In the genomic region with DNA sequence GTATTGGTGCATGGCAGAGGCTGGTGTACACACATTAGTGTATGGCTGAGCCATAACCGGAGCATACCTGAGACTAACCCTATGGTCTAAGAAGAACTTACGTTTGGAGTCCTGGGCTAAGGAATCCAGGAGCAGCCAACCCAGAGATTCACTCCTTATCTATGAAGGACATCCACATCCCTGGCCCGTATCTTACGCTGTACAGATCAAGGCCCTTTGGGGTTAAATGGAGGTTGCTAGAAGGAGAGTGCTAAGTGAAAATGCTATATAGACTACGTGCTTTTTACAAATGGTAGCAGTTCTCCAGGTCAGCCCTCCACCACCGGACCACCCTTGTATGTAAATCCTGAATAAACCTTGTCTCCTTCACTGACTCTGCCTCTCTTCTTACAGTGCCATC, we compare ENCODE assay signal across 11 cellular contexts. TPM values are rescaled to one million over a fixed set of nuclear protein-coding genes. Genes with fewer than 3 reads are reported as not detected.
DNase-seq lines count a peak whose midpoint lies in the region; ATAC-seq and TF ChIP-seq lines count a peak whose summit lies in the region.
"Had no signal": no experiment of that assay in that cellular context is flagged by ENCODE, and none has a peak within 500 bp of the region (broad histone marks: within the 10 kb centered on the region; RNA-seq: fewer than 3 reads in every experiment).

No MANE protein-coding gene starts in this region.

- H3K4me1 ChIP-seq in PC-3 (ENCODE audit: insufficient read depth, low read length) = peaks cover 28% of the 10 kb centered on the region
- H3K4me1 ChIP-seq in psoas muscle = peaks cover 20% of the 10 kb centered on the region

- TF ChIP-seq CTCF in GM12865 (IDR thresholded peaks at IDR 0.05; ENCODE audit: insufficient read depth, low read depth, low read length, missing control alignments) (no peak), PC-3 (conservative IDR thresholded peaks at IDR 0.05; ENCODE audit: low read depth, low read length) (no peak), epithelial cell of proximal tubule (conservative IDR thresholded peaks at IDR 0.05; ENCODE audit: low read depth, low read length) (no peak), psoas muscle (IDR thresholded peaks at IDR 0.05) (no peak)

- no peaks in the 10 kb centered on the region for H3K9me2 ChIP-seq in PC-3 (replicated peaks; ENCODE audit: low read length)

- peaks cover under 1% of the 10 kb centered on the region; the same call in 1 of the 2 replicates for H3K36me3 ChIP-seq in PC-3 (ENCODE audit: low read depth, low read length)
- peaks cover 0 to 21% of the 10 kb centered on the region in 2 donors for H3K36me3 ChIP-seq in psoas muscle (ENCODE audit: insufficient read depth in 1 of 2, low read depth in 1 of 2)

- WGBS in psoas muscle, 3 donors = 74 to 84% (median 79%) methylated on average over 6 of the region's 6 CpGs

- H3K27me3 ChIP-seq in PC-3 (ENCODE audit: low read length) (no peaks in the 10 kb centered on the region), psoas muscle (ENCODE audit: insufficient read depth in 3 of 3, low read length in 2 of 3) (no peaks in the 10 kb centered on the region)

- H2AFZ ChIP-seq in PC-3 (ENCODE audit: low read length) = no peak overlapping the region

- no TSS peak for BruUV-seq in PC-3 (replicated peaks; lab: Mats Ljungman, UMichigan)

- no peaks in the 10 kb centered on the region for H3K9me3 ChIP-seq in PC-3 (ENCODE audit: low read length)
- no peaks in the 10 kb centered on the region for H3K9me3 ChIP-seq in psoas muscle

- H3K4me3 ChIP-seq in GM12865 (ENCODE audit: low read depth, low read length) = peak overlapping the region; percentile 91
- peak overlapping the region; percentile 97 for H3K4me3 ChIP-seq in PC-3 (ENCODE audit: low read length)
- peak overlapping the region; percentile 98 for H3K4me3 ChIP-seq in epithelial cell of proximal tubule (ENCODE audit: low read depth, low read length)
- peak overlapping the region; percentile 91 for H3K4me3 ChIP-seq in psoas muscle
- H3K4me3 ChIP-seq: lung had no signal

- H3K4me2 ChIP-seq in PC-3 (ENCODE audit: low read length) = peak overlapping the region; percentile 92

- intact Hi-C loops in PC-3 (cut with micrococcal nuclease) (loop anchor here (5.0 kb wide), 1 partner anchor 193 kb away; a partner anchor contains a TSS), psoas muscle (cut with DNase I) (loop anchor here (5.0 to 10.0 kb wide), 4 partner anchors 33 to 846 kb away; a partner anchor contains a TSS)

- DNase-seq in GM12865 (ENCODE audit: low read depth) (no peak), PC-3 (no peak), epithelial cell of proximal tubule (ENCODE audit: low read depth) (no peak), psoas muscle (no peak), H4 (ENCODE audit: low spot score) (no peak), NOMO-1 treated with dmso at 0.1 percent for 144 hours (lab: John Stamatoyannopoulos, UW; ENCODE audit: unreplicated experiment) (no peak)
- DNase-seq: activated CD4-positive, alpha-beta T cell treated with anti-CD3 and anti-CD28 coated beads, Interleukin-2, amount 50 U/mL, for 48 hours; stimulated activated CD4-positive, alpha-beta T cell treated with anti-CD3 and anti-CD28 coated beads, Interleukin-2, amount 100 ng/mL, for 48 hours had no signal

- H3K9ac ChIP-seq in PC-3 (ENCODE audit: low read length) = peak overlapping the region; percentile 88; the same call in 1 of the 2 replicates

- POLR2A ChIA-PET in PC-3 (lab: Charles Lee; ENCODE audit: unreplicated experiment) = no interaction called here

- H4K20me1 ChIP-seq in PC-3 (ENCODE audit: low read length) = peaks cover 4% of the 10 kb centered on the region; the same call in 1 of the 2 replicates

- peaks cover 54% of the 10 kb centered on the region for H3K79me2 ChIP-seq in PC-3 (ENCODE audit: low read length)

- CTCF ChIA-PET in PC-3 (lab: Charles Lee) = no interaction called here

- ATAC-seq in PC-3 (no peak), psoas muscle (no peak), HG02852 (IDR thresholded peaks at IDR 0.05; ENCODE audit: unreplicated experiment) (no peak), HG02588 (IDR thresholded peaks at IDR 0.05; ENCODE audit: unreplicated experiment) (no peak)

- H3K27ac ChIP-seq in PC-3 (ENCODE audit: low read length) = no peak overlapping the region
- no peak overlapping the region for H3K27ac ChIP-seq in psoas muscle

- H3F3A ChIP-seq in PC-3 (ENCODE audit: low read length, unreplicated experiment) = no peaks in the 10 kb centered on the region

RNA-seq across cellular contexts. Expression of a gene that starts 1.9 kb away (rescaled TPM):
- 26.0 and 29.3 TPM in 2 replicates for total RNA-seq in PC-3 (2014; rRNA removed)
- 53.0 and 61.4 TPM in 2 replicates for total RNA-seq in epithelial cell of proximal tubule
- 10 to 100 TPM; 39.4 to 49.4 (median 42.0) TPM for total RNA-seq in psoas muscle
- polyA plus RNA-seq in psoas muscle = 10 to 100 TPM; 36.3 to 92.1 (median 55.6) TPM
- total RNA-seq in H4 (2014; rRNA removed; shearing (Covaris generic)) = 23.7 and 24.0 TPM in 2 replicates

RNA-seq across cellular contexts. Expression of a gene that starts 8.5 kb away (rescaled TPM):
- 3.4 and 6.2 TPM in 2 replicates for total RNA-seq in PC-3 (2014; rRNA removed)
- 6.1 and 7.5 TPM in 2 replicates for total RNA-seq in epithelial cell of proximal tubule
- 1 to 10 TPM; 2.0 to 3.5 (median 2.7) TPM for total RNA-seq in psoas muscle
- polyA plus RNA-seq in psoas muscle = 1 to 10 TPM; 1.9 to 4.0 (median 2.8) TPM
- 0.64 and 2.3 TPM in 2 replicates for total RNA-seq in H4 (2014; rRNA removed; shearing (Covaris generic))
